ENCODE assay signal across 2 cellular contexts in the genomic region with DNA sequence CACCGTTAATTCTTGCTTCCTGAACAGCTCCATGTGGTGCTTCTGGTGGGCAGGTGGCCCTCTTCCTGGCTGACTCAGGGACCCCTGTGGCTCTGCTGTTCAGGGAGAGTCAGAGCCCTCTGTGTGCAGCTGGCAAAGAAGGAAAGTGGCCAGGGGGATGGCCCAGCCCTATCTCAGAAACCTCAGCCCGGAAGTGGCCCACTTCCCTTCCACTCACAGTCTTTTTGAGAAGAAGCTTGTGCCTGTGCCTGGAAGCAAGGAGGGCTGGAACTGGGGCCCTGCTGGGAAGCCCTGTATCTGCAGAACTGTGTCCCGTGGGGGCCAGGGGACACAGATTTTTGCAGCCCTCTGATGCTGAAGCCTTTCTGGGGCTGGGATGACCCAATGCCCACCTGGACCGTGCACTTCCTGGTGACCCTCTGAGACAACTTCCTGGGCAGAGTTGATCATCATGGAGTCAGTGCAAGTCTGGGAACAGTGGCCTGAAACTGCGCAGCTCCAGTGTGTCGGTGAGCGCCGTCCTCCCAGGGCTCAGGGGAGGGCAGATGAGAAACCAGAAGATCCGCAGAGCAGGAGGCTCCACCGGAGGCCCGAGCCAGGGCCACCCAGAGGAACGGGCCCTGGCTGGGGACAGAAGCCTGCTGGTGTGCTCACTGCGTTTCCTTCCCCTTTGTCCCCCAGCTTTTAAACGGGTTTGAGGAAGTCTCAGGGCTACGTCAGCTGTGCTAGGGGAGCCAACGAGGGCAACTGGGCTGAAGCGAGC.
TF ChIP-seq lines count a peak whose summit lies in the region.

No MANE protein-coding gene starts in this region.

TF ChIP-seq in liver, 16 proteins besides CTCF, POLR2A, EP300 and RAD21:
- no peak for TF ChIP-seq EGR1 (IDR thresholded peaks at IDR 0.05; ENCODE audit: low read depth in 2 of 2)
- no peak for TF ChIP-seq GABPA (IDR thresholded peaks at IDR 0.05 in 1 of 2, conservative IDR thresholded peaks at IDR 0.05 in 1 of 2)
- TF ChIP-seq, protein P1, sequence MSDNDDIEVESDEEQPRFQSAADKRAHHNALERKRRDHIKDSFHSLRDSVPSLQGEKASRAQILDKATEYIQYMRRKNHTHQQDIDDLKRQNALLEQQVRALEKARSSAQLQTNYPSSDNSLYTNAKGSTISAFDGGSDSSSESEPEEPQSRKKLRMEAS (IDR thresholded peaks at IDR 0.05) = no peak
- TF ChIP-seq, protein P2, sequence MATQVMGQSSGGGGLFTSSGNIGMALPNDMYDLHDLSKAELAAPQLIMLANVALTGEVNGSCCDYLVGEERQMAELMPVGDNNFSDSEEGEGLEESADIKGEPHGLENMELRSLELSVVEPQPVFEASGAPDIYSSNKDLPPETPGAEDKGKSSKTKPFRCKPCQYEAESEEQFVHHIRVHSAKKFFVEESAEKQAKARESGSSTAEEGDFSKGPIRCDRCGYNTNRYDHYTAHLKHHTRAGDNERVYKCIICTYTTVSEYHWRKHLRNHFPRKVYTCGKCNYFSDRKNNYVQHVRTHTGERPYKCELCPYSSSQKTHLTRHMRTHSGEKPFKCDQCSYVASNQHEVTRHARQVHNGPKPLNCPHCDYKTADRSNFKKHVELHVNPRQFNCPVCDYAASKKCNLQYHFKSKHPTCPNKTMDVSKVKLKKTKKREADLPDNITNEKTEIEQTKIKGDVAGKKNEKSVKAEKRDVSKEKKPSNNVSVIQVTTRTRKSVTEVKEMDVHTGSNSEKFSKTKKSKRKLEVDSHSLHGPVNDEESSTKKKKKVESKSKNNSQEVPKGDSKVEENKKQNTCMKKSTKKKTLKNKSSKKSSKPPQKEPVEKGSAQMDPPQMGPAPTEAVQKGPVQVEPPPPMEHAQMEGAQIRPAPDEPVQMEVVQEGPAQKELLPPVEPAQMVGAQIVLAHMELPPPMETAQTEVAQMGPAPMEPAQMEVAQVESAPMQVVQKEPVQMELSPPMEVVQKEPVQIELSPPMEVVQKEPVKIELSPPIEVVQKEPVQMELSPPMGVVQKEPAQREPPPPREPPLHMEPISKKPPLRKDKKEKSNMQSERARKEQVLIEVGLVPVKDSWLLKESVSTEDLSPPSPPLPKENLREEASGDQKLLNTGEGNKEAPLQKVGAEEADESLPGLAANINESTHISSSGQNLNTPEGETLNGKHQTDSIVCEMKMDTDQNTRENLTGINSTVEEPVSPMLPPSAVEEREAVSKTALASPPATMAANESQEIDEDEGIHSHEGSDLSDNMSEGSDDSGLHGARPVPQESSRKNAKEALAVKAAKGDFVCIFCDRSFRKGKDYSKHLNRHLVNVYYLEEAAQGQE (IDR thresholded peaks at IDR 0.05) = no peak
- TF ChIP-seq, protein P3, sequence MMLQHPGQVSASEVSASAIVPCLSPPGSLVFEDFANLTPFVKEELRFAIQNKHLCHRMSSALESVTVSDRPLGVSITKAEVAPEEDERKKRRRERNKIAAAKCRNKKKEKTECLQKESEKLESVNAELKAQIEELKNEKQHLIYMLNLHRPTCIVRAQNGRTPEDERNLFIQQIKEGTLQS (IDR thresholded peaks at IDR 0.05) = no peak
- no peak for TF ChIP-seq TAF1 (conservative IDR thresholded peaks at IDR 0.05)
- no peak for TF ChIP-seq HNF4A (conservative IDR thresholded peaks at IDR 0.05)
- TF ChIP-seq FOXA2 (IDR thresholded peaks at IDR 0.05) = no peak
- TF ChIP-seq HNF4G (IDR thresholded peaks at IDR 0.05) = no peak
- TF ChIP-seq FOXA1 (IDR thresholded peaks at IDR 0.05) = no peak
- TF ChIP-seq JUND (IDR thresholded peaks at IDR 0.05) = no peak
- TF ChIP-seq RXRA (IDR thresholded peaks at IDR 0.05) = no peak
- no peak for TF ChIP-seq SP1 (IDR thresholded peaks at IDR 0.05)
TF ChIP-seq in liver: peak in this region for 0.

TF ChIP-seq in HepG2, 621 proteins besides CTCF, POLR2A, EP300 and RAD21:
- TF ChIP-seq TOE1 (CRISPR knock-in tag; IDR thresholded peaks at IDR 0.05) (no peak), TCF7L2 (IDR thresholded peaks at IDR 0.05; ENCODE audit: low read depth, low read length) (no peak), SIN3B (IDR thresholded peaks at IDR 0.05; ENCODE audit: low read length) (no peak)
TF ChIP-seq in HepG2: peak in this region for 0.
